ENCODE assay signal across 8 cellular contexts in the genomic region with DNA sequence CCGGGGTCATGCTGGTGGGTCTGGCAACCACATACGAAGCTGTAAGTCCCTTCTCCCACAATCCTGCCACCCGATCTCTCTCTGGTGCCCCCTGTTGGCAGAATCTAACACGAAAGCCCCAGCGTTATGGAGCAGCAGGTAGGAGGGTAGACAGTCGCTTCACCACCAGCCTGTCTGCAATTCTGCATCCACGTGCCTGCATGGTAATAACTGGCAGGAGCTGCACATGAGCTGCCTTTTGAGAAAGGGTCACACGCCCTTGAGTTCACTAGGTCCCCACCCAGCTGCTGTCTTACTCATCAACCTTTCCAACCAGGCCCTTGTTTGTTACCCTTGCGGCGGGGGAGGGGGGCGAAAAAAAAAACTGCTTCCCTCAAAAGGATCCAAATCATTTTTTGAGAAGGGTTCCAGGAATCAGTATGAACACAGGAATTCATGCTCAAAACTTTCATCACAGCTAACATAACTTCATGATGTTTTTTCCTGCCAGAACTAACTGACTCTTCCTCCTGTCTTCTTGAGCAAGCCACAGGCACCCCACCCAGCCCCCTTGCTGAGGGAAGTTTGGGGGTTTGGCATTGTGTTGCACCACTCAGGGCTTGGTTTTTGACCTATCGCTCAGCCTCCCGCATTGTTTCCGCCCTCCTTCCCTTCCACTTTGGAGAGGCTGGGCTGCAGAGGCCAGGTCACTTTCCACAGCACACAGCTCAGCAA. TPM values are rescaled to one million over a fixed set of nuclear protein-coding genes. Genes with fewer than 3 reads are reported as not detected.
DNase-seq lines count a peak whose midpoint lies in the region; ATAC-seq and TF ChIP-seq lines count a peak whose summit lies in the region.

No MANE protein-coding gene starts in this region.

- no peak overlapping the region for H3K4me3 Mint-ChIP-seq in activated CD4-positive, alpha-beta T cell treated with anti-CD3 and anti-CD28 coated beads, Interleukin-2, amount 10 ng/mL, durations not matched to agents 7 days and 5 days
- peak overlapping the region; percentile 30 to 83 (median 62) for H3K4me3 Mint-ChIP-seq in naive B cell

- H3K36me3 ChIP-seq in esophagus (ENCODE audit: control insufficient read depth in 2 of 2, insufficient read depth in 2 of 2, low read length in 1 of 2) (no peaks in the 10 kb centered on the region), thoracic aorta (no peaks in the 10 kb centered on the region)

- 40 to 44% methylated on average over 14 of the region's 14 CpGs for WGBS in esophagus, 2 donors

- TF ChIP-seq CTCF in GM12874 (IDR thresholded peaks at IDR 0.05; ENCODE audit: insufficient read depth, low read depth, low read length) = peak; percentile 68
- peak; percentile 29 for TF ChIP-seq CTCF in thoracic aorta (IDR thresholded peaks at IDR 0.05)

- H3K27ac Mint-ChIP-seq in activated CD4-positive, alpha-beta T cell treated with anti-CD3 and anti-CD28 coated beads, Interleukin-2, amount 10 ng/mL, durations not matched to agents 7 days and 5 days = no peak overlapping the region
- peak overlapping the region in 1 of 6 donors; percentile 64 for H3K27ac Mint-ChIP-seq in naive B cell

- peaks cover 16% of the 10 kb centered on the region for H3K4me1 Mint-ChIP-seq in activated CD4-positive, alpha-beta T cell treated with anti-CD3 and anti-CD28 coated beads, Interleukin-2, amount 10 ng/mL, durations not matched to agents 7 days and 5 days
- peaks cover 10 to 20% (median 17%) of the 10 kb centered on the region in 3 donors for H3K4me1 Mint-ChIP-seq in naive B cell

- DNase-seq in Jurkat, Clone E6-1 (ENCODE audit: low read depth, low spot score) = peak; percentile 32
- DNase-seq in activated CD4-positive, alpha-beta T cell treated with anti-CD3 and anti-CD28 coated beads, Interleukin-2, amount 10 ng/mL, durations not matched to agents 7 days and 5 days = peak; percentile 53
- DNase-seq in naive B cell (peak; percentile 54), thoracic aorta (ENCODE audit: low spot score) (peak; percentile 15), NCI-H1048 (lab: John Stamatoyannopoulos, UW) (no peak)

- peak overlapping the region; percentile 20 to 38 for H3K27ac ChIP-seq in esophagus (ENCODE audit: low read depth in 2 of 2, low read length in 1 of 2)
- H3K27ac ChIP-seq in thoracic aorta = no peak overlapping the region

- peak; percentile 80 to 90 for ATAC-seq in naive B cell (ENCODE audit: low read depth in 2 of 2)
- ATAC-seq in thoracic aorta (ENCODE audit: insufficient number of reproducible peaks, low FRiP score, low read depth) = no peak
- no peak for ATAC-seq in GM18520 (IDR thresholded peaks at IDR 0.05; ENCODE audit: unreplicated experiment)

- peaks cover 6% of the 10 kb centered on the region for H3K27me3 Mint-ChIP-seq in activated CD4-positive, alpha-beta T cell treated with anti-CD3 and anti-CD28 coated beads, Interleukin-2, amount 10 ng/mL, durations not matched to agents 7 days and 5 days
- H3K27me3 Mint-ChIP-seq in naive B cell = peaks cover 0 to 9% (median 0%) of the 10 kb centered on the region in 3 donors

- H3K4me1 ChIP-seq in esophagus (ENCODE audit: control insufficient read depth in 2 of 2, insufficient read depth in 2 of 2, low read length in 1 of 2) (no peaks in the 10 kb centered on the region), thoracic aorta (ENCODE audit: control insufficient read depth in 1 of 2, low read depth in 2 of 2) (peaks cover 0 to 10% of the 10 kb centered on the region in 2 donors)

- no peaks in the 10 kb centered on the region for H3K9me3 ChIP-seq in esophagus (ENCODE audit: control insufficient read depth in 2 of 2, insufficient read depth in 1 of 2, low read depth in 1 of 2, low read length in 1 of 2)
- H3K9me3 ChIP-seq in thoracic aorta = no peaks in the 10 kb centered on the region

- CTCF ChIA-PET in activated CD4-positive, alpha-beta T cell treated with anti-CD3 and anti-CD28 coated beads, Interleukin-2, amount 10 ng/mL, durations not matched to agents 7 days and 5 days (lab: Charles Lee) = interaction anchor here (1.2 to 2.7 kb wide), 4 partner anchors 8 to 467 kb away, joined by 3 to 8 read pairs (median 4); a partner anchor contains a TSS

- H3K4me3 ChIP-seq in Jurkat, Clone E6-1 (ENCODE audit: low read length) = no peak overlapping the region
- H3K4me3 ChIP-seq in esophagus (ENCODE audit: low read depth in 1 of 2, low read length in 2 of 2) (no peak overlapping the region), thoracic aorta (peak overlapping the region; percentile 10)

- H3K27me3 ChIP-seq in esophagus (ENCODE audit: control insufficient read depth in 1 of 2, insufficient read depth in 2 of 2, low read length in 2 of 2) (no peaks in the 10 kb centered on the region), thoracic aorta (replicated peaks; ENCODE audit: insufficient read depth) (no peaks in the 10 kb centered on the region)

- no peaks in the 10 kb centered on the region for H3K9me3 Mint-ChIP-seq in activated CD4-positive, alpha-beta T cell treated with anti-CD3 and anti-CD28 coated beads, Interleukin-2, amount 10 ng/mL, durations not matched to agents 7 days and 5 days
- peaks cover 0 to 1% (median 0%) of the 10 kb centered on the region in 7 donors for H3K9me3 Mint-ChIP-seq in naive B cell

- POLR2A ChIA-PET in activated CD4-positive, alpha-beta T cell treated with anti-CD3 and anti-CD28 coated beads, Interleukin-2, amount 10 ng/mL, durations not matched to agents 7 days and 5 days (lab: Charles Lee) = no interaction called here

- H3K36me3 Mint-ChIP-seq in activated CD4-positive, alpha-beta T cell treated with anti-CD3 and anti-CD28 coated beads, Interleukin-2, amount 10 ng/mL, durations not matched to agents 7 days and 5 days (ENCODE audit: low read depth) = no peaks in the 10 kb centered on the region
- no peaks in the 10 kb centered on the region for H3K36me3 Mint-ChIP-seq in naive B cell

RNA-seq across cellular contexts. Expression of a gene that starts 19.6 kb away (rescaled TPM):
- not detected for polyA plus RNA-seq in Jurkat, Clone E6-1 (2012; ENCODE audit: insufficient read depth, insufficient read length)
- not detected for total RNA-seq in activated CD4-positive, alpha-beta T cell treated with anti-CD3 and anti-CD28 coated beads, Interleukin-2, amount 10 ng/mL, durations not matched to agents 7 days and 5 days
- polyA plus RNA-seq in esophagus (under 1 TPM in 1 of 2 donors, not detected in 1; 0.06 TPM), naive B cell (ENCODE audit: low read depth in 6 of 6) (not detected)
- total RNA-seq in thoracic aorta = not detected

Comparison
In these comparisons a context has a peak if more than half of its experiments do, and no peak if none do; other contexts are left out.
1. H3K27ac ChIP-seq: peak in esophagus (2 of 2); none in thoracic aorta (0 of 2).
2. ATAC-seq: peak in naive B cell (2 of 2); none in thoracic aorta (single experiment) and GM18520 (single experiment).